In genomic region chr5:124742983-124743533, GRCh38 we compare ENCODE assay signal across 8 cellular contexts. TPM values are rescaled to one million over a fixed set of nuclear protein-coding genes. Genes with fewer than 3 reads are reported as not detected.
A peak's percentile ranks its signal among the peaks of the same experiment; 100 is the strongest.
DNase-seq lines count a peak whose midpoint lies in the region; ATAC-seq and TF ChIP-seq lines count a peak whose summit lies in the region.

No MANE protein-coding gene starts in this region.

- H2AK5ac ChIP-seq in mesenchymal stem cell (ENCODE audit: low read length, severe bottlenecking): peak overlapping the region; percentile 24

- H2AFZ ChIP-seq in mesenchymal stem cell (ENCODE audit: low read depth, low read length): no peak overlapping the region

- no TSS peak for BruUV-seq in MCF 10A (replicated peaks; lab: Mats Ljungman, UMichigan)

- peaks cover 12% of the 10 kb centered on the region for H3K4me1 Mint-ChIP-seq in MCF 10A (ENCODE audit: insufficient read depth, unreplicated experiment)

- H3K36me3 Mint-ChIP-seq in MCF 10A (ENCODE audit: insufficient read depth, unreplicated experiment): peaks cover 16% of the 10 kb centered on the region

- ATAC-seq in HG02870 (IDR thresholded peaks at IDR 0.05; ENCODE audit: unreplicated experiment): peak; percentile 33
- no peak for ATAC-seq in GM19455 (IDR thresholded peaks at IDR 0.05; ENCODE audit: unreplicated experiment)
- ATAC-seq in GM19328 (IDR thresholded peaks at IDR 0.05; ENCODE audit: unreplicated experiment): no peak

- H3K9me3 ChIP-seq in mesenchymal stem cell (ENCODE audit: control insufficient read depth, low read length): no peaks in the 10 kb centered on the region

- H3K27ac ChIP-seq in mesenchymal stem cell (ENCODE audit: low read length, poor library complexity, severe bottlenecking): peak overlapping the region; percentile 95

- H3K27me3 ChIP-seq in mesenchymal stem cell (ENCODE audit: control insufficient read depth in 1 of 2, insufficient read depth in 1 of 2, low read length in 2 of 2): no peaks in the 10 kb centered on the region

- no peak overlapping the region for H2BK15ac ChIP-seq in mesenchymal stem cell (ENCODE audit: low read depth, poor library complexity, severe bottlenecking)

- peaks cover 2% of the 10 kb centered on the region for H3K4me1 ChIP-seq in mesenchymal stem cell (ENCODE audit: control insufficient read depth, insufficient read depth, low read depth, low read length)

- H2BK12ac ChIP-seq in mesenchymal stem cell (ENCODE audit: low read length in 2 of 2): peak overlapping the region; percentile 11 to 39

- H3K4me2 ChIP-seq in mesenchymal stem cell (ENCODE audit: low read length, poor library complexity, severe bottlenecking): peak overlapping the region; percentile 72

- H3K4me3 ChIP-seq in mesenchymal stem cell (ENCODE audit: insufficient read depth in 1 of 2, low read depth in 1 of 2, low read length in 2 of 2): peak overlapping the region; percentile 33 to 83

- no peaks in the 10 kb centered on the region for H3K9me3 Mint-ChIP-seq in MCF 10A (ENCODE audit: unreplicated experiment)

- H3K27me3 Mint-ChIP-seq in MCF 10A (ENCODE audit: insufficient read depth, unreplicated experiment): no peaks in the 10 kb centered on the region

- H3K4ac ChIP-seq in mesenchymal stem cell (ENCODE audit: low read depth in 1 of 2, low read length in 2 of 2): peak overlapping the region in 1 of 2 experiments; percentile 44

- WGBS in mesenchymal stem cell: 14% methylated on average over 5 of the region's 6 CpGs

- peak; percentile 48 for DNase-seq in AG20443 (ENCODE audit: low spot score)
- peak; percentile 96 for DNase-seq in MCF 10A (ENCODE audit: unreplicated experiment)
- DNase-seq in mesenchymal stem cell: peak; percentile 86
- DNase-seq in NCI-H146 (lab: John Stamatoyannopoulos, UW): no peak
- DNase-seq in cortex of kidney (lab: John Stamatoyannopoulos, UW): no peak

- TF ChIP-seq CTCF in MCF 10A (IDR thresholded peaks at IDR 0.05; ENCODE audit: unreplicated experiment): no peak

- no peak overlapping the region for H3K27ac Mint-ChIP-seq in MCF 10A (ENCODE audit: low read depth, unreplicated experiment)

- peak overlapping the region; percentile 95 for H3K9ac ChIP-seq in mesenchymal stem cell (ENCODE audit: low read length)

- POLR2A ChIA-PET in MCF 10A (lab: Yijun Ruan, JAX): interaction anchor here (0.8 to 4.1 kb wide), 18 partner anchors 13 to 742 kb away, joined by 3 to 45 read pairs (median 4); no protein-coding TSS in a partner anchor

- no peak overlapping the region for H4K91ac ChIP-seq in mesenchymal stem cell (ENCODE audit: low read length)

- H3K18ac ChIP-seq in mesenchymal stem cell (ENCODE audit: low read depth in 1 of 2, low read length in 2 of 2): peak overlapping the region; percentile 72 to 79

- H3K36me3 ChIP-seq in mesenchymal stem cell (ENCODE audit: control insufficient read depth in 1 of 2, insufficient read depth in 2 of 2, low read depth in 1 of 2, low read length in 2 of 2): no peaks in the 10 kb centered on the region

- CTCF ChIA-PET in MCF 10A (lab: Yijun Ruan, JAX): interaction anchor here (0.7 to 1.0 kb wide), 3 partner anchors 27 to 88 kb away, joined by 3 to 4 read pairs (median 3); no protein-coding TSS in a partner anchor

- H2BK5ac ChIP-seq in mesenchymal stem cell (ENCODE audit: low read depth, low read length, poor library complexity, severe bottlenecking): peak overlapping the region; percentile 79

- H3K23ac ChIP-seq in mesenchymal stem cell (ENCODE audit: low read length in 2 of 2): peak overlapping the region in 1 of 2 experiments; percentile 14

- intact Hi-C loops in MCF 10A (cut with micrococcal nuclease): loop anchor here (2.0 to 10.0 kb wide), 10 partner anchors 84 to 791 kb away; no protein-coding TSS in a partner anchor

- no peak overlapping the region for H3K14ac ChIP-seq in mesenchymal stem cell (ENCODE audit: low read length in 2 of 2)

- no peak overlapping the region for H3K4me3 Mint-ChIP-seq in MCF 10A (ENCODE audit: unreplicated experiment)

- peak overlapping the region; percentile 39 for H2BK120ac ChIP-seq in mesenchymal stem cell (ENCODE audit: low read depth, low read length)

- H4K8ac ChIP-seq in mesenchymal stem cell (ENCODE audit: low read length): no peak overlapping the region

- no peaks in the 10 kb centered on the region for H3K79me1 ChIP-seq in mesenchymal stem cell (replicated peaks; ENCODE audit: low read length, poor library complexity, severe bottlenecking)

RNA-seq across cellular contexts. Expression of gene ZNF608, which starts 3.4 kb away (rescaled TPM):
- 8.4 and 10.4 TPM in 2 replicates for total RNA-seq in MCF 10A (2022)
- polyA plus RNA-seq in mesenchymal stem cell (2013, experiment 1 of 2): 29.0 TPM
- polyA plus RNA-seq in mesenchymal stem cell (2013, experiment 2 of 2): 27.7 TPM

Comparison
In these comparisons a context has a peak if more than half of its experiments do, and no peak if none do; other contexts are left out.
1. DNase-seq: peak in AG20443 (single experiment), MCF 10A (single experiment) and mesenchymal stem cell (single experiment); none in NCI-H146 (single experiment) and cortex of kidney (single experiment).